Comparison of ENCODE assay signal across 8 cellular contexts in genomic region chr7:128458956-128459355, GRCh38. TPM values are rescaled to one million over a fixed set of nuclear protein-coding genes. Genes with fewer than 3 reads are reported as not detected.
A peak's percentile ranks its signal among the peaks of the same experiment; 100 is the strongest.
DNase-seq lines count a peak whose midpoint lies in the region; ATAC-seq and TF ChIP-seq lines count a peak whose summit lies in the region.

No MANE protein-coding gene starts in this region.

- TF ChIP-seq CTCF in VCaP (conservative IDR thresholded peaks at IDR 0.05): no peak
- no peak for TF ChIP-seq CTCF in colonic mucosa (IDR thresholded peaks at IDR 0.05)
- no peak for TF ChIP-seq CTCF in coronary artery (IDR thresholded peaks at IDR 0.05)

- DNase-seq in stimulated activated CD4-positive, alpha-beta T cell treated with anti-CD3 and anti-CD28 coated beads, Interleukin-15, amount 100 ng/mL, for 24 hours: peak; percentile 55
- DNase-seq in stimulated activated CD4-positive, alpha-beta T cell treated with anti-CD3 and anti-CD28 coated beads, Interleukin-4, amount 100 ng/mL, for 1 hour: no peak
- DNase-seq in GM19238 (ENCODE audit: insufficient read length, low spot score) (no peak), colonic mucosa (no peak), coronary artery (ENCODE audit: low spot score) (no peak)

- H3K27me3 ChIP-seq in subcutaneous abdominal adipose tissue (ENCODE audit: control insufficient read depth in 5 of 5, insufficient read depth in 4 of 5, low read length in 5 of 5) (no peaks in the 10 kb centered on the region), colonic mucosa (no peaks in the 10 kb centered on the region)

- H3K4me3 ChIP-seq in subcutaneous abdominal adipose tissue (ENCODE audit: low read depth in 1 of 5, low read length in 5 of 5) (peak overlapping the region; percentile 14 to 98 (median 93)), colonic mucosa (no peak overlapping the region), coronary artery (no peak overlapping the region)

- H3K36me3 ChIP-seq in subcutaneous abdominal adipose tissue (ENCODE audit: control insufficient read depth in 5 of 5, insufficient read depth in 5 of 5, low read length in 5 of 5): peaks cover 0 to 11% (median 7%) of the 10 kb centered on the region in 5 donors
- no peaks in the 10 kb centered on the region for H3K36me3 ChIP-seq in colonic mucosa

- peaks cover 4 to 60% (median 54%) of the 10 kb centered on the region in 5 donors for H3K4me1 ChIP-seq in subcutaneous abdominal adipose tissue (ENCODE audit: control insufficient read depth in 5 of 5, insufficient read depth in 5 of 5, low read length in 5 of 5)
- H3K4me1 ChIP-seq in colonic mucosa: no peaks in the 10 kb centered on the region

- ATAC-seq in HG02943 (IDR thresholded peaks at IDR 0.05; ENCODE audit: low read depth, unreplicated experiment): peak; percentile 36

- H3K27ac ChIP-seq in VCaP: peak overlapping the region; percentile 90; the same call in 1 of the 2 replicates
- H3K27ac ChIP-seq in subcutaneous abdominal adipose tissue (ENCODE audit: low read depth, low read length): peak overlapping the region; percentile 99
- no peak overlapping the region for H3K27ac ChIP-seq in colonic mucosa
- no peak overlapping the region for H3K27ac ChIP-seq in coronary artery

- H3K9me3 ChIP-seq in subcutaneous abdominal adipose tissue (ENCODE audit: control insufficient read depth in 5 of 5, low read length in 5 of 5) (no peaks in the 10 kb centered on the region), colonic mucosa (no peaks in the 10 kb centered on the region)

- H3K9ac ChIP-seq in subcutaneous abdominal adipose tissue (ENCODE audit: low read length in 5 of 5) (peak overlapping the region in 4 of 5 donors; percentile 8 to 98 (median 54)), colonic mucosa (ENCODE audit: low read depth in 2 of 2, low read length in 2 of 2) (peak overlapping the region in 1 of 2 donors; percentile 21)

- intact Hi-C loops in colonic mucosa (cut with DNase I): no loop called here

RNA-seq across cellular contexts. Expression of gene HILPDA, which starts 3.3 kb away (rescaled TPM):
- total RNA-seq in colonic mucosa: 10 to 100 TPM; 12.1 to 31.4 TPM

RNA-seq across cellular contexts. Expression of gene METTL2B, which starts 17.6 kb away (rescaled TPM):
- 10 to 100 TPM; 24.6 to 36.8 TPM for total RNA-seq in colonic mucosa

RNA-seq across cellular contexts. Expression of gene IMPDH1, which starts 49.2 kb away (rescaled TPM):
- total RNA-seq in colonic mucosa: 10 to 100 TPM; 37.5 to 50.0 TPM

Comparison
In these comparisons a context has a peak if more than half of its experiments do, and no peak if none do; other contexts are left out.
1. H3K27ac ChIP-seq: peak in VCaP (single experiment) and subcutaneous abdominal adipose tissue (single experiment); none in colonic mucosa (single experiment) and coronary artery (0 of 2).
2. H3K4me3 ChIP-seq: peak in subcutaneous abdominal adipose tissue (5 of 5); none in colonic mucosa (single experiment) and coronary artery (single experiment).